In the genomic region with DNA sequence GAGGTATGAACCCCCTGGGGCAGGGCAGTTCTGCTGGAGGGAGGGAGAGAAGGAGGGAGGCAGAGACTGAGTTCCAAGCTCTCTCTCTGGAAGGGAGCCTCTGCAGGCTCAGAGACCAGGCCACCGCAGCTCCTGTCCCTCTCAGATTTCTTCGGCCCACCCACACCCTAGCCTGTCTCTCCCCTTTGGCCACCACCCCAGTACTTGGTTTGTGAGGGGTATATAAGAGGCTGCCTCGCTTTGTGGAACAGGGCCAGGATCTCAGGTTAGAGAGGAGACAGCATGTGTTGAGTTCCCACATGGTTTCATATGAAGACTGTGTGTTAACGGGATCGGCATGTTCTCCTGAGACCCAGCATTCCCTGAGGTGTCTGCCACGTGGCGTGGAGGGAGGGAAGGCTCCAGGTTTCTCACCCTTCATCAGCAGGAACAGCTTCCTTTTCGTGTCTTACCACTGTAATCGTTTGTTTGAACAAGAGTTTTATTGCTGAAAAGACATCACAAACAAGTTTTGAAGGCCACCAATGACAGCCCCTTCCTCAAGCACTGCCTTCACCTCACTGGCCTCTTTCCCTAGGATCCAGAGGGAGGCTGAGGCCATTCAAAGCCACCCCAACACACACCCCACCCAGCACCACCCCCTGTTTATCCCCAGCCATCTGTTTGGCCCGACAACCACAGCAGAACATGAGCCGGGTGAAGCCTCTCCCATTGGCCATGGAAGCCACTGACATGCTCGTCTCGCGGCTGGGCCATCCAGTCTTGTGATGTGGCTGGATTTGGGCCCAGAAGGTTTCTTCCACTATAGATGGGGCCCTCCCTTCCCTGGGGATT, we compare ENCODE assay signal across 1 cellular context.
TF ChIP-seq lines count a peak whose summit lies in the region.

No MANE protein-coding gene starts in this region.

TF ChIP-seq in K562, 482 proteins besides CTCF, POLR2A, EP300 and RAD21 (continued from another document and continues in another):
- TF ChIP-seq, protein P1, sequence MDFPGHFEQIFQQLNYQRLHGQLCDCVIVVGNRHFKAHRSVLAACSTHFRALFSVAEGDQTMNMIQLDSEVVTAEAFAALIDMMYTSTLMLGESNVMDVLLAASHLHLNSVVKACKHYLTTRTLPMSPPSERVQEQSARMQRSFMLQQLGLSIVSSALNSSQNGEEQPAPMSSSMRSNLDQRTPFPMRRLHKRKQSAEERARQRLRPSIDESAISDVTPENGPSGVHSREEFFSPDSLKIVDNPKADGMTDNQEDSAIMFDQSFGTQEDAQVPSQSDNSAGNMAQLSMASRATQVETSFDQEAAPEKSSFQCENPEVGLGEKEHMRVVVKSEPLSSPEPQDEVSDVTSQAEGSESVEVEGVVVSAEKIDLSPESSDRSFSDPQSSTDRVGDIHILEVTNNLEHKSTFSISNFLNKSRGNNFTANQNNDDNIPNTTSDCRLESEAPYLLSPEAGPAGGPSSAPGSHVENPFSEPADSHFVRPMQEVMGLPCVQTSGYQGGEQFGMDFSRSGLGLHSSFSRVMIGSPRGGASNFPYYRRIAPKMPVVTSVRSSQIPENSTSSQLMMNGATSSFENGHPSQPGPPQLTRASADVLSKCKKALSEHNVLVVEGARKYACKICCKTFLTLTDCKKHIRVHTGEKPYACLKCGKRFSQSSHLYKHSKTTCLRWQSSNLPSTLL (IDR thresholded peaks at IDR 0.05) = no peak
- TF ChIP-seq ZNF24 (IDR thresholded peaks at IDR 0.05) = no peak
- TF ChIP-seq RBM17 (IDR thresholded peaks at IDR 0.05; ENCODE audit: borderline replicate concordance, low read depth, low read length) = no peak
- no peak for TF ChIP-seq TOE1 (IDR thresholded peaks at IDR 0.05; ENCODE audit: borderline replicate concordance)
- TF ChIP-seq TOE1 (CRISPR knock-in tag; IDR thresholded peaks at IDR 0.05; ENCODE audit: borderline replicate concordance, low read depth) = no peak
- TF ChIP-seq, protein P2, sequence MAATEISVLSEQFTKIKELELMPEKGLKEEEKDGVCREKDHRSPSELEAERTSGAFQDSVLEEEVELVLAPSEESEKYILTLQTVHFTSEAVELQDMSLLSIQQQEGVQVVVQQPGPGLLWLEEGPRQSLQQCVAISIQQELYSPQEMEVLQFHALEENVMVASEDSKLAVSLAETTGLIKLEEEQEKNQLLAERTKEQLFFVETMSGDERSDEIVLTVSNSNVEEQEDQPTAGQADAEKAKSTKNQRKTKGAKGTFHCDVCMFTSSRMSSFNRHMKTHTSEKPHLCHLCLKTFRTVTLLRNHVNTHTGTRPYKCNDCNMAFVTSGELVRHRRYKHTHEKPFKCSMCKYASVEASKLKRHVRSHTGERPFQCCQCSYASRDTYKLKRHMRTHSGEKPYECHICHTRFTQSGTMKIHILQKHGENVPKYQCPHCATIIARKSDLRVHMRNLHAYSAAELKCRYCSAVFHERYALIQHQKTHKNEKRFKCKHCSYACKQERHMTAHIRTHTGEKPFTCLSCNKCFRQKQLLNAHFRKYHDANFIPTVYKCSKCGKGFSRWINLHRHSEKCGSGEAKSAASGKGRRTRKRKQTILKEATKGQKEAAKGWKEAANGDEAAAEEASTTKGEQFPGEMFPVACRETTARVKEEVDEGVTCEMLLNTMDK (IDR thresholded peaks at IDR 0.05; ENCODE audit: borderline replicate concordance, insufficient read depth, low read depth, low read length, poor library complexity, severe bottlenecking) = no peak
- TF ChIP-seq GATA2 (CRISPR knock-in tag; IDR thresholded peaks at IDR 0.05) = no peak; the same call in none of the 2 replicates
- TF ChIP-seq SRF (CRISPR knock-in tag; IDR thresholded peaks at IDR 0.05) = no peak; a peak in 1 of 4 replicates
- TF ChIP-seq HEY1 (CRISPR knock-in tag; IDR thresholded peaks at IDR 0.05; ENCODE audit: borderline replicate concordance) = no peak
- TF ChIP-seq HMG20B (CRISPR knock-in tag; IDR thresholded peaks at IDR 0.05) = no peak
- peak; percentile 29 for TF ChIP-seq NFYB (IDR thresholded peaks at IDR 0.05; ENCODE audit: extremely low read depth, insufficient read length)
- no peak for TF ChIP-seq SMARCA5 (IDR thresholded peaks at IDR 0.05)
- TF ChIP-seq ZSCAN29 (IDR thresholded peaks at IDR 0.05) = no peak
- no peak for TF ChIP-seq ZC3H11A (IDR thresholded peaks at IDR 0.05; ENCODE audit: low read depth, low read length)
- TF ChIP-seq, protein P3, sequence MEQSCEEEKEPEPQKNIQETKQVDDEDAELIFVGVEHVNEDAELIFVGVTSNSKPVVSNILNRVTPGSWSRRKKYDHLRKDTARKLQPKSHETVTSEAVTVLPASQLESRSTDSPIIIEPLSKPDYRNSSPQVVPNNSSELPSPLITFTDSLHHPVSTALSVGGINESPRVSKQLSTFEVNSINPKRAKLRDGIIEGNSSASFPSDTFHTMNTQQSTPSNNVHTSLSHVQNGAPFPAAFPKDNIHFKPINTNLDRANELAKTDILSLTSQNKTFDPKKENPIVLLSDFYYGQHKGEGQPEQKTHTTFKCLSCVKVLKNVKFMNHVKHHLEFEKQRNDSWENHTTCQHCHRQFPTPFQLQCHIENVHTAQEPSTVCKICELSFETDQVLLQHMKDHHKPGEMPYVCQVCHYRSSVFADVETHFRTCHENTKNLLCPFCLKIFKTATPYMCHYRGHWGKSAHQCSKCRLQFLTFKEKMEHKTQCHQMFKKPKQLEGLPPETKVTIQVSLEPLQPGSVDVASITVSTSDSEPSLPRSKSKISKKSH (CRISPR knock-in tag; IDR thresholded peaks at IDR 0.05) = no peak
- no peak for TF ChIP-seq MYBL2 (IDR thresholded peaks at IDR 0.05; ENCODE audit: low read depth)
- no peak for TF ChIP-seq MYBL2 (CRISPR knock-in tag; IDR thresholded peaks at IDR 0.05; ENCODE audit: borderline replicate concordance)
- TF ChIP-seq NR2C1 (IDR thresholded peaks at IDR 0.05) = no peak
- peak; percentile 76 for TF ChIP-seq NR2C1 (tag; IDR thresholded peaks at IDR 0.05)
- TF ChIP-seq, protein P4, sequence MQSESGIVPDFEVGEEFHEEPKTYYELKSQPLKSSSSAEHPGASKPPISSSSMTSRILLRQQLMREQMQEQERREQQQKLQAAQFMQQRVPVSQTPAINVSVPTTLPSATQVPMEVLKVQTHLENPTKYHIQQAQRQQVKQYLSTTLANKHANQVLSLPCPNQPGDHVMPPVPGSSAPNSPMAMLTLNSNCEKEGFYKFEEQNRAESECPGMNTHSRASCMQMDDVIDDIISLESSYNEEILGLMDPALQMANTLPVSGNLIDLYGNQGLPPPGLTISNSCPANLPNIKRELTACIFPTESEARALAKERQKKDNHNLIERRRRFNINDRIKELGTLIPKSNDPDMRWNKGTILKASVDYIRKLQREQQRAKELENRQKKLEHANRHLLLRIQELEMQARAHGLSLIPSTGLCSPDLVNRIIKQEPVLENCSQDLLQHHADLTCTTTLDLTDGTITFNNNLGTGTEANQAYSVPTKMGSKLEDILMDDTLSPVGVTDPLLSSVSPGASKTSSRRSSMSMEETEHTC (IDR thresholded peaks at IDR 0.05) = peak; percentile 53; the same call in 1 of the 2 replicates
- TF ChIP-seq IRF2 (CRISPR knock-in tag; IDR thresholded peaks at IDR 0.05) = no peak
- TF ChIP-seq ESRRA (IDR thresholded peaks at IDR 0.05; ENCODE audit: borderline replicate concordance, low read depth) = 0 out of 2 replicates have a peak, but pooled peaks have one; percentile 18
- TF ChIP-seq, protein P5, sequence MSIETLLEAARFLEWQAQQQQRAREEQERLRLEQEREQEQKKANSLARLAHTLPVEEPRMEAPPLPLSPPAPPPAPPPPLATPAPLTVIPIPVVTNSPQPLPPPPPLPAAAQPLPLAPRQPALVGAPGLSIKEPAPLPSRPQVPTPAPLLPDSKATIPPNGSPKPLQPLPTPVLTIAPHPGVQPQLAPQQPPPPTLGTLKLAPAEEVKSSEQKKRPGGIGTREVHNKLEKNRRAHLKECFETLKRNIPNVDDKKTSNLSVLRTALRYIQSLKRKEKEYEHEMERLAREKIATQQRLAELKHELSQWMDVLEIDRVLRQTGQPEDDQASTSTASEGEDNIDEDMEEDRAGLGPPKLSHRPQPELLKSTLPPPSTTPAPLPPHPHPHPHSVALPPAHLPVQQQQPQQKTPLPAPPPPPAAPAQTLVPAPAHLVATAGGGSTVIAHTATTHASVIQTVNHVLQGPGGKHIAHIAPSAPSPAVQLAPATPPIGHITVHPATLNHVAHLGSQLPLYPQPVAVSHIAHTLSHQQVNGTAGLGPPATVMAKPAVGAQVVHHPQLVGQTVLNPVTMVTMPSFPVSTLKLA (conservative IDR thresholded peaks at IDR 0.05) = no peak
- peak; percentile 40; the same call in 1 of the 2 replicates for TF ChIP-seq ELF4 (CRISPR knock-in tag; IDR thresholded peaks at IDR 0.05)
- TF ChIP-seq, protein P6, sequence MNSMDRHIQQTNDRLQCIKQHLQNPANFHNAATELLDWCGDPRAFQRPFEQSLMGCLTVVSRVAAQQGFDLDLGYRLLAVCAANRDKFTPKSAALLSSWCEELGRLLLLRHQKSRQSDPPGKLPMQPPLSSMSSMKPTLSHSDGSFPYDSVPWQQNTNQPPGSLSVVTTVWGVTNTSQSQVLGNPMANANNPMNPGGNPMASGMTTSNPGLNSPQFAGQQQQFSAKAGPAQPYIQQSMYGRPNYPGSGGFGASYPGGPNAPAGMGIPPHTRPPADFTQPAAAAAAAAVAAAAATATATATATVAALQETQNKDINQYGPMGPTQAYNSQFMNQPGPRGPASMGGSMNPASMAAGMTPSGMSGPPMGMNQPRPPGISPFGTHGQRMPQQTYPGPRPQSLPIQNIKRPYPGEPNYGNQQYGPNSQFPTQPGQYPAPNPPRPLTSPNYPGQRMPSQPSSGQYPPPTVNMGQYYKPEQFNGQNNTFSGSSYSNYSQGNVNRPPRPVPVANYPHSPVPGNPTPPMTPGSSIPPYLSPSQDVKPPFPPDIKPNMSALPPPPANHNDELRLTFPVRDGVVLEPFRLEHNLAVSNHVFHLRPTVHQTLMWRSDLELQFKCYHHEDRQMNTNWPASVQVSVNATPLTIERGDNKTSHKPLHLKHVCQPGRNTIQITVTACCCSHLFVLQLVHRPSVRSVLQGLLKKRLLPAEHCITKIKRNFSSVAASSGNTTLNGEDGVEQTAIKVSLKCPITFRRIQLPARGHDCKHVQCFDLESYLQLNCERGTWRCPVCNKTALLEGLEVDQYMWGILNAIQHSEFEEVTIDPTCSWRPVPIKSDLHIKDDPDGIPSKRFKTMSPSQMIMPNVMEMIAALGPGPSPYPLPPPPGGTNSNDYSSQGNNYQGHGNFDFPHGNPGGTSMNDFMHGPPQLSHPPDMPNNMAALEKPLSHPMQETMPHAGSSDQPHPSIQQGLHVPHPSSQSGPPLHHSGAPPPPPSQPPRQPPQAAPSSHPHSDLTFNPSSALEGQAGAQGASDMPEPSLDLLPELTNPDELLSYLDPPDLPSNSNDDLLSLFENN (IDR thresholded peaks at IDR 0.05; ENCODE audit: low read depth in 2 of 2, low read length in 2 of 2) = no peak
- TF ChIP-seq TRIM28 (IDR thresholded peaks at IDR 0.05) = peak; percentile 54; the same call in 1 of the 2 replicates
- TF ChIP-seq, protein P7, sequence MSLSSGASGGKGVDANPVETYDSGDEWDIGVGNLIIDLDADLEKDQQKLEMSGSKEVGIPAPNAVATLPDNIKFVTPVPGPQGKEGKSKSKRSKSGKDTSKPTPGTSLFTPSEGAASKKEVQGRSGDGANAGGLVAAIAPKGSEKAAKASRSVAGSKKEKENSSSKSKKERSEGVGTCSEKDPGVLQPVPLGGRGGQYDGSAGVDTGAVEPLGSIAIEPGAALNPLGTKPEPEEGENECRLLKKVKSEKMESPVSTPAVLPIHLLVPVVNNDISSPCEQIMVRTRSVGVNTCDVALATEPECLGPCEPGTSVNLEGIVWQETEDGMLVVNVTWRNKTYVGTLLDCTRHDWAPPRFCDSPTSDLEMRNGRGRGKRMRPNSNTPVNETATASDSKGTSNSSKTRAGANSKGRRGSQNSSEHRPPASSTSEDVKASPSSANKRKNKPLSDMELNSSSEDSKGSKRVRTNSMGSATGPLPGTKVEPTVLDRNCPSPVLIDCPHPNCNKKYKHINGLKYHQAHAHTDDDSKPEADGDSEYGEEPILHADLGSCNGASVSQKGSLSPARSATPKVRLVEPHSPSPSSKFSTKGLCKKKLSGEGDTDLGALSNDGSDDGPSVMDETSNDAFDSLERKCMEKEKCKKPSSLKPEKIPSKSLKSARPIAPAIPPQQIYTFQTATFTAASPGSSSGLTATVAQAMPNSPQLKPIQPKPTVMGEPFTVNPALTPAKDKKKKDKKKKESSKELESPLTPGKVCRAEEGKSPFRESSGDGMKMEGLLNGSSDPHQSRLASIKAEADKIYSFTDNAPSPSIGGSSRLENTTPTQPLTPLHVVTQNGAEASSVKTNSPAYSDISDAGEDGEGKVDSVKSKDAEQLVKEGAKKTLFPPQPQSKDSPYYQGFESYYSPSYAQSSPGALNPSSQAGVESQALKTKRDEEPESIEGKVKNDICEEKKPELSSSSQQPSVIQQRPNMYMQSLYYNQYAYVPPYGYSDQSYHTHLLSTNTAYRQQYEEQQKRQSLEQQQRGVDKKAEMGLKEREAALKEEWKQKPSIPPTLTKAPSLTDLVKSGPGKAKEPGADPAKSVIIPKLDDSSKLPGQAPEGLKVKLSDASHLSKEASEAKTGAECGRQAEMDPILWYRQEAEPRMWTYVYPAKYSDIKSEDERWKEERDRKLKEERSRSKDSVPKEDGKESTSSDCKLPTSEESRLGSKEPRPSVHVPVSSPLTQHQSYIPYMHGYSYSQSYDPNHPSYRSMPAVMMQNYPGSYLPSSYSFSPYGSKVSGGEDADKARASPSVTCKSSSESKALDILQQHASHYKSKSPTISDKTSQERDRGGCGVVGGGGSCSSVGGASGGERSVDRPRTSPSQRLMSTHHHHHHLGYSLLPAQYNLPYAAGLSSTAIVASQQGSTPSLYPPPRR (CRISPR knock-in tag; IDR thresholded peaks at IDR 0.05; ENCODE audit: borderline replicate concordance) = 0 out of 2 replicates have a peak, but pooled peaks have one; percentile 72
- TF ChIP-seq, protein P8, sequence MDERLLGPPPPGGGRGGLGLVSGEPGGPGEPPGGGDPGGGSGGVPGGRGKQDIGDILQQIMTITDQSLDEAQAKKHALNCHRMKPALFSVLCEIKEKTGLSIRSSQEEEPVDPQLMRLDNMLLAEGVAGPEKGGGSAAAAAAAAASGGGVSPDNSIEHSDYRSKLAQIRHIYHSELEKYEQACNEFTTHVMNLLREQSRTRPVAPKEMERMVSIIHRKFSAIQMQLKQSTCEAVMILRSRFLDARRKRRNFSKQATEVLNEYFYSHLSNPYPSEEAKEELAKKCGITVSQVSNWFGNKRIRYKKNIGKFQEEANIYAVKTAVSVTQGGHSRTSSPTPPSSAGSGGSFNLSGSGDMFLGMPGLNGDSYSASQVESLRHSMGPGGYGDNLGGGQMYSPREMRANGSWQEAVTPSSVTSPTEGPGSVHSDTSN (CRISPR knock-in tag; IDR thresholded peaks at IDR 0.05; ENCODE audit: low read depth) = no peak
- TF ChIP-seq, protein P8 (tag; conservative IDR thresholded peaks at IDR 0.05; ENCODE audit: low read depth) = no peak; the same call in 1 of the 2 replicates
- TF ChIP-seq TEAD4 (IDR thresholded peaks at IDR 0.05; ENCODE audit: low read length) = no peak
- no peak for TF ChIP-seq TEAD4 (CRISPR knock-in tag; IDR thresholded peaks at IDR 0.05; ENCODE audit: borderline replicate concordance)
- TF ChIP-seq ATF1 (CRISPR knock-in tag; IDR thresholded peaks at IDR 0.05) = no peak
- TF ChIP-seq ATF1 (tag; IDR thresholded peaks at IDR 0.05) = peak; percentile 68
- TF ChIP-seq ATF7 (IDR thresholded peaks at IDR 0.05) = 0 out of 2 replicates have a peak, but pooled peaks have one; percentile 16
- TF ChIP-seq TEAD2 (tag; IDR thresholded peaks at IDR 0.05) = peak; percentile 1; the same call in 1 of the 2 replicates
- no peak for TF ChIP-seq ESRRB (CRISPR knock-in tag; IDR thresholded peaks at IDR 0.05; ENCODE audit: borderline replicate concordance)
- TF ChIP-seq MBD2 (IDR thresholded peaks at IDR 0.05; ENCODE audit: borderline replicate concordance, low read depth) = no peak
